1 cellular context compared by ENCODE assay signal in the genomic region with DNA sequence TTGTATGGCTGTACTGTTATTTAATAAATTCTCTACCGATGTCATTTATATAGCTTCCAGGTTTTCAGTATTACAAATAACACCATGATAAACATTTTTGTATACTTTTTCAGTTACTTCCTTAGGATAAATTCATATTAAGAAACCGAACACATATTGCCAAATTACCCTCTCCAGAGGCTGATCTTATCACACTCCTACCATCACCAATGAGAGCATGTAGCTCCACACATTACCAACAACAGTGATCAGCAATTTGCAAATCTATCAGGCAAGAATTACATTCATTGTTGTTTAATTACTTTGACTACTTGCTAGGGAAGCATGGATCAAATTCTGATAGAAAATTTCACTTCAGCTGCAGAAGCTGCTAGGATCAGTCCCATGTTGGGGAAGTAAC.
TF ChIP-seq lines count a peak whose summit lies in the region.

No MANE protein-coding gene starts in this region.

TF ChIP-seq in HEK293T, 16 proteins besides CTCF, POLR2A, EP300 and RAD21 (continued from another document):
- TF ChIP-seq HDGF (IDR thresholded peaks at IDR 0.05; ENCODE audit: borderline replicate concordance), result no peak
- TF ChIP-seq CTBP1 (IDR thresholded peaks at IDR 0.05; ENCODE audit: borderline replicate concordance), result no peak
- no peak for TF ChIP-seq FOXM1 (IDR thresholded peaks at IDR 0.05; ENCODE audit: borderline replicate concordance)
- TF ChIP-seq L3MBTL2 (conservative IDR thresholded peaks at IDR 0.05), result no peak
- no peak for TF ChIP-seq SP1 (IDR thresholded peaks at IDR 0.05)
- TF ChIP-seq, protein P1, sequence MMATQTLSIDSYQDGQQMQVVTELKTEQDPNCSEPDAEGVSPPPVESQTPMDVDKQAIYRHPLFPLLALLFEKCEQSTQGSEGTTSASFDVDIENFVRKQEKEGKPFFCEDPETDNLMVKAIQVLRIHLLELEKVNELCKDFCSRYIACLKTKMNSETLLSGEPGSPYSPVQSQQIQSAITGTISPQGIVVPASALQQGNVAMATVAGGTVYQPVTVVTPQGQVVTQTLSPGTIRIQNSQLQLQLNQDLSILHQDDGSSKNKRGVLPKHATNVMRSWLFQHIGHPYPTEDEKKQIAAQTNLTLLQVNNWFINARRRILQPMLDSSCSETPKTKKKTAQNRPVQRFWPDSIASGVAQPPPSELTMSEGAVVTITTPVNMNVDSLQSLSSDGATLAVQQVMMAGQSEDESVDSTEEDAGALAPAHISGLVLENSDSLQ (IDR thresholded peaks at IDR 0.05), result no peak
